8 cellular contexts compared by ENCODE assay signal in the genomic region with DNA sequence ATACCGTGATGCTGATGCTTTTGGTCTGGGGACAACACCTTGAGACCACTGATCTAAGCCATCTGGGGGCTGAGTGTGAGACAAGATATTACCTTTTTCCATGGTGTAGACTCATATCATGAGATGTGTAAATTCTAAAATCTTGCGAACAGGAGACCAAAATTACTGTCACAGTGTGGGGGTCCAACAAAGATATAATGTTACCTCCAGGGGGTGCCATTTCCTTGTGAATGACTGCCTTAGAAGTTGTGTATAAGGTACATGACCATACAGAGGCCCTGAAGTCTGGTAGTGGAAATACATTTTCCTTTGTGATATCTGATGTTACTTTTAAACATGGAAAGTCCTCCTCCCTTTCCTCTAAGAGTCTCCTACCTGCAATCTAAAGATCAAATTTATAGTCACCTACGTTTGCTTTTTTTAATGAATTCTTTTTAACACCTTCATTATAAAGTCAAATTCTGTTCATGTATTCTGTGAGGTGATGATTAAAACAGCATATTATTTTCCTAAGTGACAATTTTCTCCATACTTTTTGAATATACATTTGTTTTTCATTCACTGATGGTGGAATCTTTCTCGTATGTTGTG.
A peak's percentile ranks its signal among the peaks of the same experiment; 100 is the strongest.
DNase-seq lines count a peak whose midpoint lies in the region; ATAC-seq, FAIRE-seq and TF ChIP-seq lines count a peak whose summit lies in the region.

No MANE protein-coding gene starts in this region.

- peak; percentile 66 for ATAC-seq in stimulated activated naive CD8-positive, alpha-beta T cell treated with anti-CD3 and anti-CD28 coated beads, Interleukin-15, amount 100 ng/mL, for 72 hours
- no peak for ATAC-seq in stimulated activated naive CD8-positive, alpha-beta T cell treated with anti-CD3 and anti-CD28 coated beads, Interleukin-15, Interleukin-2, amounts not matched to agents 100 U/mL and 50 U/mL, for 24 hours
- ATAC-seq in HG03280 (IDR thresholded peaks at IDR 0.05; ENCODE audit: unreplicated experiment) (peak; percentile 68), pancreas (peak in 3 of 4 donors; percentile 80 to 87 (median 82))
- ATAC-seq in CD4-positive, alpha-beta T cell (ENCODE audit: poor library complexity), result no peak

- no peaks in the 10 kb centered on the region for H3K4me1 Mint-ChIP-seq in stimulated activated naive CD8-positive, alpha-beta T cell treated with anti-CD3 and anti-CD28 coated beads, Interleukin-15, amount 100 ng/mL, for 72 hours
- H3K4me1 Mint-ChIP-seq in CD4-positive, alpha-beta T cell (ENCODE audit: low read depth), result no peaks in the 10 kb centered on the region

- no peak overlapping the region for H3K27ac ChIP-seq in pancreas
- H3K27ac ChIP-seq in CD4-positive, alpha-beta T cell (ENCODE audit: low read depth, low read length), result no peak overlapping the region

- H3K27me3 Mint-ChIP-seq in stimulated activated naive CD8-positive, alpha-beta T cell treated with anti-CD3 and anti-CD28 coated beads, Interleukin-15, amount 100 ng/mL, for 72 hours, result no peaks in the 10 kb centered on the region
- H3K27me3 Mint-ChIP-seq in CD4-positive, alpha-beta T cell, result no peaks in the 10 kb centered on the region

- H3K9me3 Mint-ChIP-seq in stimulated activated naive CD8-positive, alpha-beta T cell treated with anti-CD3 and anti-CD28 coated beads, Interleukin-15, amount 100 ng/mL, for 72 hours, result no peaks in the 10 kb centered on the region
- no peaks in the 10 kb centered on the region for H3K9me3 Mint-ChIP-seq in CD4-positive, alpha-beta T cell

- no peaks in the 10 kb centered on the region for H3K9me3 ChIP-seq in pancreas
- H3K9me3 ChIP-seq in CD4-positive, alpha-beta T cell (ENCODE audit: control insufficient read depth, low read length), result no peaks in the 10 kb centered on the region

- peak in 1 of 2 donors; percentile 4 for DNase-seq in stimulated activated naive CD8-positive, alpha-beta T cell treated with anti-CD3 and anti-CD28 coated beads, Interleukin-15, amount 100 ng/mL, for 72 hours
- no peak for DNase-seq in stimulated activated naive CD8-positive, alpha-beta T cell treated with anti-CD3 and anti-CD28 coated beads, Interleukin-15, Interleukin-2, amounts not matched to agents 100 U/mL and 50 U/mL, for 24 hours
- DNase-seq in RPMI7951 (ENCODE audit: low read depth), result peak; percentile 63
- peak; percentile 50 for DNase-seq in fibroblast of gingiva (ENCODE audit: low read depth)
- peak in 1 of 6 donors; percentile 15 for DNase-seq in pancreas
- no peak for DNase-seq in CD4-positive, alpha-beta T cell
- no peak for DNase-seq in stimulated activated CD4-positive, alpha-beta T cell treated with anti-CD3 and anti-CD28 coated beads, Interleukin-12 subunit alpha, Interleukin-12 subunit beta, amount 100 ng/mL, for 4 hours

- no peak for FAIRE-seq in pancreas (lab: Jason Lieb, UNC)

- 70 to 79% methylated on average over 4 of the region's 4 CpGs for WGBS in pancreas, 2 donors

- H3K36me3 Mint-ChIP-seq in CD4-positive, alpha-beta T cell (ENCODE audit: low read depth), result no peaks in the 10 kb centered on the region

- intact Hi-C loops in pancreas (cut with DNase I), result loop anchor here in 1 of 3 donors (10.0 kb wide), 1 partner anchor 1223 kb away; no protein-coding TSS in a partner anchor
- intact Hi-C loops in CD4-positive, alpha-beta T cell (cut with DNase I, micrococcal nuclease), result no loop called here

- no peak overlapping the region for H3K4me3 ChIP-seq in pancreas

- no peaks in the 10 kb centered on the region for H3K36me3 ChIP-seq in pancreas

- H3K27ac Mint-ChIP-seq in stimulated activated naive CD8-positive, alpha-beta T cell treated with anti-CD3 and anti-CD28 coated beads, Interleukin-15, amount 100 ng/mL, for 72 hours, result no peak overlapping the region
- no peak overlapping the region for H3K27ac Mint-ChIP-seq in CD4-positive, alpha-beta T cell

- no peak overlapping the region for H3K4me3 Mint-ChIP-seq in stimulated activated naive CD8-positive, alpha-beta T cell treated with anti-CD3 and anti-CD28 coated beads, Interleukin-15, amount 100 ng/mL, for 72 hours
- no peak overlapping the region for H3K4me3 Mint-ChIP-seq in CD4-positive, alpha-beta T cell

- CTCF ChIA-PET in CD4-positive, alpha-beta T cell (lab: Charles Lee), result no interaction called here

- POLR2A ChIA-PET in CD4-positive, alpha-beta T cell (lab: Charles Lee), result no interaction called here

- peaks cover 5 to 11% (median 10%) of the 10 kb centered on the region in 3 donors for H3K4me1 ChIP-seq in pancreas

- H3K27me3 ChIP-seq in pancreas, result no peaks in the 10 kb centered on the region
- no peaks in the 10 kb centered on the region for H3K27me3 ChIP-seq in CD4-positive, alpha-beta T cell (ENCODE audit: control insufficient read depth, insufficient read depth, low read length)

- TF ChIP-seq CTCF in pancreas (IDR thresholded peaks at IDR 0.05), result peak in 2 of 4 donors; percentile 15 to 23
- TF ChIP-seq CTCF in CD4-positive, alpha-beta T cell (IDR thresholded peaks at IDR 0.05), result no peak

Comparison
In these comparisons a context has a peak if more than half of its experiments do, and no peak if none do; other contexts are left out.
1. ATAC-seq: peak in stimulated activated naive CD8-positive, alpha-beta T cell treated with anti-CD3 and anti-CD28 coated beads, Interleukin-15, amount 100 ng/mL, for 72 hours (single experiment), HG03280 (single experiment) and pancreas (3 of 4); none in stimulated activated naive CD8-positive, alpha-beta T cell treated with anti-CD3 and anti-CD28 coated beads, Interleukin-15, Interleukin-2, amounts not matched to agents 100 U/mL and 50 U/mL, for 24 hours (single experiment) and CD4-positive, alpha-beta T cell (single experiment).
2. DNase-seq: peak in RPMI7951 (single experiment) and fibroblast of gingiva (single experiment); none in stimulated activated naive CD8-positive, alpha-beta T cell treated with anti-CD3 and anti-CD28 coated beads, Interleukin-15, Interleukin-2, amounts not matched to agents 100 U/mL and 50 U/mL, for 24 hours (single experiment), CD4-positive, alpha-beta T cell (0 of 10) and stimulated activated CD4-positive, alpha-beta T cell treated with anti-CD3 and anti-CD28 coated beads, Interleukin-12 subunit alpha, Interleukin-12 subunit beta, amount 100 ng/mL, for 4 hours (single experiment).